8 cellular contexts compared by ENCODE assay signal in the genomic region with DNA sequence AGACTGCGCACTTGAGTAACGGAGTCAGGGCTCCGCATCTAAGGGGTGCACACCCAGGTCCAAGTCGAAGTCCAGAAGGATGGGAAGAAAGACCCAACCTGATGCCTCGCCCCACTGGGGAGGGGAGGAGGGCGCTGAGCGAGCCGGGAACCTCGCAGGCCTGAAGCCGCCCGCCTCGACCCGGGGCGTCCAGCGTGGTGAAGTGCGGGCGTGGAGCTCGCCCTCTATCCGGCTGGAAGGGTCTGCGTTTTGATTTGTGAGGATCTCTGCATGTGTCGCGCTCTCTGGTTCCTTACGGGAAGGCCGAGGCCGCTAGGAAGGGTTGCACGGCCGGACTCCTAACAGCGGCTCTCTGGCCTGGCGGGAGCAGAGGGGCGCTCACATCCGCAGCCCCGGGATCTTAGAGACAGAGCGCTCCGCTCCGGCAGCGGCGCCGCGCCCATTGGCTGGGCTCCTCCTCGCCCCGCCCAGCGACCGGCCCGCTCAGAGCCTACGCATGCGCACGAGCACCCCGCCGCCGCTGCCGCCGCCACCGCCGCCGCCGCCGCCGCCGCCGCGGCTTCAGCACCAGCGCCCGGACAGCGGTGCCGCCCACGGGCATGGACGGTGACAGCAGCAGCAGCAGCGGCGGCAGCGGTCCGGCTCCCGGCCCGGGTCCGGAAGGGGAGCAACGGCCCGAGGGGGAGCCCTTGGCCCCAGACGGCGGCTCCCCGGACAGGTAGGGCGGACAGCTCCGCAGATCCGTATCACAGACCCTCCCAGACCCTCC. TPM values are rescaled to one million over a fixed set of nuclear protein-coding genes. Genes with fewer than 3 reads are reported as not detected.
A peak's percentile ranks its signal among the peaks of the same experiment; 100 is the strongest.
DNase-seq lines count a peak whose midpoint lies in the region; ATAC-seq lines count a peak whose summit lies in the region.

A gene with protein sequence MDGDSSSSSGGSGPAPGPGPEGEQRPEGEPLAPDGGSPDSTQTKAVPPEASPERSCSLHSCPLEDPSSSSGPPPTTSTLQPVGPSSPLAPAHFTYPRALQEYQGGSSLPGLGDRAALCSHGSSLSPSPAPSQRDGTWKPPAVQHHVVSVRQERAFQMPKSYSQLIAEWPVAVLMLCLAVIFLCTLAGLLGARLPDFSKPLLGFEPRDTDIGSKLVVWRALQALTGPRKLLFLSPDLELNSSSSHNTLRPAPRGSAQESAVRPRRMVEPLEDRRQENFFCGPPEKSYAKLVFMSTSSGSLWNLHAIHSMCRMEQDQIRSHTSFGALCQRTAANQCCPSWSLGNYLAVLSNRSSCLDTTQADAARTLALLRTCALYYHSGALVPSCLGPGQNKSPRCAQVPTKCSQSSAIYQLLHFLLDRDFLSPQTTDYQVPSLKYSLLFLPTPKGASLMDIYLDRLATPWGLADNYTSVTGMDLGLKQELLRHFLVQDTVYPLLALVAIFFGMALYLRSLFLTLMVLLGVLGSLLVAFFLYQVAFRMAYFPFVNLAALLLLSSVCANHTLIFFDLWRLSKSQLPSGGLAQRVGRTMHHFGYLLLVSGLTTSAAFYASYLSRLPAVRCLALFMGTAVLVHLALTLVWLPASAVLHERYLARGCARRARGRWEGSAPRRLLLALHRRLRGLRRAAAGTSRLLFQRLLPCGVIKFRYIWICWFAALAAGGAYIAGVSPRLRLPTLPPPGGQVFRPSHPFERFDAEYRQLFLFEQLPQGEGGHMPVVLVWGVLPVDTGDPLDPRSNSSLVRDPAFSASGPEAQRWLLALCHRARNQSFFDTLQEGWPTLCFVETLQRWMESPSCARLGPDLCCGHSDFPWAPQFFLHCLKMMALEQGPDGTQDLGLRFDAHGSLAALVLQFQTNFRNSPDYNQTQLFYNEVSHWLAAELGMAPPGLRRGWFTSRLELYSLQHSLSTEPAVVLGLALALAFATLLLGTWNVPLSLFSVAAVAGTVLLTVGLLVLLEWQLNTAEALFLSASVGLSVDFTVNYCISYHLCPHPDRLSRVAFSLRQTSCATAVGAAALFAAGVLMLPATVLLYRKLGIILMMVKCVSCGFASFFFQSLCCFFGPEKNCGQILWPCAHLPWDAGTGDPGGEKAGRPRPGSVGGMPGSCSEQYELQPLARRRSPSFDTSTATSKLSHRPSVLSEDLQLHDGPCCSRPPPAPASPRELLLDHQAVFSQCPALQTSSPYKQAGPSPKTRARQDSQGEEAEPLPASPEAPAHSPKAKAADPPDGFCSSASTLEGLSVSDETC (N-terminal part only) (plus strand): TSS at position 497 of the 769 bp plus-strand sequence. CDS start 103 bp downstream, at position 600.

- H3K79me2 ChIP-seq in ACC112 (ENCODE audit: control insufficient read depth, insufficient read depth, low read length, unreplicated experiment), result no peaks in the 10 kb centered on the region

- ATAC-seq in GM18870 (IDR thresholded peaks at IDR 0.05; ENCODE audit: unreplicated experiment) (peak; percentile 55), HG03135 (IDR thresholded peaks at IDR 0.05; ENCODE audit: unreplicated experiment) (peak; percentile 79)

- H3K4me3 ChIP-seq in ACC112 (ENCODE audit: low read depth, low read length), result peak within 1 kb of the TSS; percentile 74

- H2AFZ ChIP-seq in ACC112 (ENCODE audit: low read length, unreplicated experiment), result peak within 1 kb of the TSS; percentile 39

- no peak within 1 kb of the TSS for H3K27ac ChIP-seq in ACC112 (ENCODE audit: low read depth, low read length)

- DNase-seq in NCI-H460 (ENCODE audit: extremely low read depth, low read depth) (peak; percentile 79), islet precursor cell (peak; percentile 94)
- DNase-seq in activated CD4-positive, CD25-positive, alpha-beta regulatory T cell treated with anti-CD3 and anti-CD28 coated beads, Interleukin-2, amount 50 U/mL, for 72 hours, result peak; percentile 91
- peak; percentile 91 for DNase-seq in central memory CD4-positive, alpha-beta T cell
- DNase-seq in stimulated activated CD4-positive, alpha-beta T cell treated with anti-CD3 and anti-CD28 coated beads, Interleukin-12 subunit alpha, Interleukin-12 subunit beta, amount 100 ng/mL, for 4 hours, result peak; percentile 87

- peaks cover 9% of the 10 kb centered on the region for H3K4me1 ChIP-seq in ACC112 (ENCODE audit: control insufficient read depth, insufficient read depth, low read length, unreplicated experiment)

- H3K27me3 ChIP-seq in ACC112 (ENCODE audit: insufficient read depth, low read length), result peaks cover 4% of the 10 kb centered on the region; the same call in 1 of the 2 replicates

- no peaks in the 10 kb centered on the region for H3K36me3 ChIP-seq in ACC112 (ENCODE audit: insufficient read depth, low read length)

RNA-seq across cellular contexts. Expression of the gene that starts here (rescaled TPM):
- 0.12 and 1.0 TPM in 2 replicates for total RNA-seq in NCI-H460 (2014; rRNA removed; shearing (Covaris generic))
- polyA plus RNA-seq in NCI-H460 (2014; cell fraction: nucleus; rRNA removed), result 0.26 and 1.8 TPM in 2 replicates
